In the genomic region with DNA sequence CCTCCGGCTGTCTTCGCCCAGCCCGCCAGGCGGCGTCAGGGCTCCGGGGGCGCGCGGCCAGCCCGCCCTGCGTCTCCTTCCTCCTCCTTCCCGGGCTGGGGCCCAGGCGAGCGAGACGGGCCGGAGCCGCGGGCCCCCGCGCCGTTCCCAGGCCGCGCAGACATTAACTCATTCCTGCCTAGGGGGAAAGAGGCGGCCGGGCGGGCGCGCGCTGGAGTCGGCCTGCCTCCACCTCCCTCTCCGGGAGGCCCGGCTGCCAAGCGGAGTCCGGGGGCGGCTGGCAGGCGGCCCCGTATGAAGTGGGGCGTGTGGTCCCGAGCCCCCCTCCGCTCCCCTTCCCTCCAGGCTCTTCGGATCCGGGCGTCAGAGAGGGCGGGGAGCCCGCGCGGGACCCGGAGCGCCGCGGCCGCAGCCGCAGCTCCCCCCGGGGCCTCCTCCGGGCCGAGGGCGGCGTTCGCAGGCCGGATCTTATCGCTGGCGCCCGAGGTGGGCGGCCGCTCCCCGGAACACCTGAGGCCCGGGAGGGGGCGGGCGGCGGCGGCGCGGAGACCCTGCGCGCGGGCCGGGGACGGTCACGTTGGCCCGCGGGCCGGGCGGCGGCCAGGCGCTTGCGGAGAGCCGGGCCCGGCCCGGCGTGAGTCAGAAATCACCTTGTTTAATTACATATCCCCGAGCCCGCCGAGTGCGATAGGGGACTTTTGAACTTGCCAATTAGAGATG, we compare ENCODE assay signal across 9 cellular contexts. TPM values are rescaled to one million over a fixed set of nuclear protein-coding genes. Genes with fewer than 3 reads are reported as not detected.
A peak's percentile ranks its signal among the peaks of the same experiment; 100 is the strongest.
DNase-seq lines count a peak whose midpoint lies in the region; ATAC-seq and TF ChIP-seq lines count a peak whose summit lies in the region.
"Had no signal": no experiment of that assay in that cellular context is flagged by ENCODE, and none has a peak within 500 bp of the region (broad histone marks: within the 10 kb centered on the region; RNA-seq: fewer than 3 reads in every experiment).

No MANE protein-coding gene starts in this region.

- H3K27ac ChIP-seq in cingulate gyrus (ENCODE audit: low read depth, low read length), result peak overlapping the region; percentile 96

- peak; percentile 66; the same call in 1 of the 2 replicates for TF ChIP-seq CTCF in AG09319 (IDR thresholded peaks at IDR 0.05; ENCODE audit: low read depth, low read length)

- peak; percentile 70 for ATAC-seq in GM18870 (IDR thresholded peaks at IDR 0.05; ENCODE audit: unreplicated experiment)
- ATAC-seq in HG03103 (IDR thresholded peaks at IDR 0.05; ENCODE audit: low read depth, unreplicated experiment), result peak; percentile 82
- ATAC-seq in left lobe of liver, result peak; percentile 97

- DNase-seq in AG09319 (ENCODE audit: extremely low read depth, low read depth), result peak; percentile 75
- peak; percentile 63 for DNase-seq in NCI-H2171 treated with DMSO at 0.1 percent for 48 hours (lab: John Stamatoyannopoulos, UW)
- DNase-seq in activated CD4-positive, alpha-beta T cell treated with anti-CD3 and anti-CD28 coated beads for 4 hours, result peak; percentile 80
- DNase-seq in left lobe of liver (ENCODE audit: low spot score), result peak; percentile 86
- DNase-seq in stimulated activated CD4-positive, alpha-beta T cell treated with anti-CD3 and anti-CD28 coated beads, Interleukin-2, amount 100 ng/mL, for 4 hours (ENCODE audit: low read depth), result peak; percentile 76

RNA-seq across cellular contexts. Expression of a gene that starts 43.1 kb away (rescaled TPM):
- 0.20 TPM for total RNA-seq in left lobe of liver
- total RNA-seq: T-helper 1 cell treated with Interleukin-12 subunit alpha and Interleukin-12 subunit beta and Interleukin-4 antibody, amounts not matched to agents 30 ng/mL and 1 ng/mL, for 36 hours had no signal

RNA-seq across cellular contexts. Expression of a gene that starts 45.0 kb away (rescaled TPM):
- 12.6 TPM for total RNA-seq in left lobe of liver

RNA-seq across cellular contexts. Expression of a gene that starts 57.0 kb away (rescaled TPM):
- total RNA-seq in left lobe of liver, result not detected
- total RNA-seq: T-helper 1 cell treated with Interleukin-12 subunit alpha and Interleukin-12 subunit beta and Interleukin-4 antibody, amounts not matched to agents 30 ng/mL and 1 ng/mL, for 36 hours had no signal

Comparison
In these comparisons a context has a peak if more than half of its experiments do, and no peak if none do; other contexts are left out.
1. Peak in every context shown above with its lines: DNase-seq, ATAC-seq and H3K27ac ChIP-seq.